ENCODE assay signal across 22 cellular contexts in the genomic region with DNA sequence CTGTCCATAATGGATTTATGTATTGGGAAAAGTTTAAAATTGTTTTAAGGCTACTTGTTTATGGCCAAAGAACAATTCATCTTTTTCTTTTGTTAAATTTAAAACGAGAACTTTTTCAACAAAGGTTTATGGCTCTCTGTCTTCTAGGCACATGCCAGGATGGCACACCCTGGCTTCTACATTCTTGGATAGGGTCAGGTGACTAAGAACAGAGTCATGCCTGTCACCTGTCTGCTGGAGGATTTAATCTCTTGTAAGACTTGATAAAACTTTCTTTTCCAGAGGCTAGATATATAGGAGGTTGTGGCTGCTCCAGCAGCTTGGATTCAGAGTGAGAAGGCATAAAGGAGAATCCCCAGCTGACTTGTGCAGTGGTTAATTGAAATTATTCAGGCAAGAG.
"Had no signal": no experiment of that assay in that cellular context is flagged by ENCODE, and none has a peak within 500 bp of the region (broad histone marks: within the 10 kb centered on the region; RNA-seq: fewer than 3 reads in every experiment).

No MANE protein-coding gene starts in this region.

- DNase-seq: IMR-90, Karpas-422, KG1, MV-4-11, NCI-H1048, NCI-H1105, NCI-H1417, NCI-H1436 treated with DMSO at 0.1 percent for 48 hours, NCI-H1694, NCI-H187 treated with DMSO at 0.1 percent for 48 hours, NCI-H2029 treated with DMSO at 0.1 percent for 48 hours, NCI-H2171 treated with DMSO at 0.1 percent for 48 hours, NCI-H345, NCI-H510A, NCI-H524 treated with DMSO at 0.1 percent for 48 hours, NCI-H69, NCI-H774, RPMI8226, SHP77, SK-N-SH had no signal

- H3K9ac ChIP-seq: SK-N-SH had no signal

- H3K4me2 ChIP-seq: SK-N-SH had no signal

- FAIRE-seq: HepG2, RCC 7860 had no signal

- H3K9me3 ChIP-seq: SK-N-SH had no signal
